15 cellular contexts compared by ENCODE assay signal in genomic region chr10:60414877-60415585, GRCh38. TPM values are rescaled to one million over a fixed set of nuclear protein-coding genes. Genes with fewer than 3 reads are reported as not detected.
DNase-seq lines count a peak whose midpoint lies in the region; ATAC-seq and TF ChIP-seq lines count a peak whose summit lies in the region.
"Had no signal": no experiment of that assay in that cellular context is flagged by ENCODE, and none has a peak within 500 bp of the region (broad histone marks: within the 10 kb centered on the region; RNA-seq: fewer than 3 reads in every experiment).

No MANE protein-coding gene starts in this region.

- RAD21 ChIA-PET in HCT116 (lab: Charles Lee; ENCODE audit: low non-redundant PET in 1 of 2, low total read pairs in 2 of 2, uncharacterized antibody in 2 of 2, unreplicated experiment in 2 of 2), result no interaction called here

- H2AFZ ChIP-seq in HCT116 (ENCODE audit: low read depth, low read length, poor library complexity, severe bottlenecking), result no peak overlapping the region

- H3K4me3 ChIP-seq in HCT116 (replicated peaks in 1 of 2; ENCODE audit: low read depth in 1 of 2, low read length in 2 of 2) (no peak overlapping the region), foreskin fibroblast (ENCODE audit: low read depth in 1 of 2, low read length in 2 of 2) (no peak overlapping the region), heart right ventricle (no peak overlapping the region)
- H3K4me3 ChIP-seq: BLaER1, tibial artery had no signal

- H4K20me1 ChIP-seq in HCT116 (ENCODE audit: insufficient read depth), result no peaks in the 10 kb centered on the region
- H4K20me1 ChIP-seq: BLaER1 had no signal

- H3K4me1 ChIP-seq in HCT116 (ENCODE audit: control insufficient read depth in 1 of 2, insufficient read depth in 2 of 2, low read length in 2 of 2) (peaks cover 3 to 20% of the 10 kb centered on the region in 2 experiments; a peak in 3 of 4 replicates), heart right ventricle (no peaks in the 10 kb centered on the region)
- H3K4me1 ChIP-seq: BLaER1 had no signal

- H3K36me3 ChIP-seq in HCT116 (ENCODE audit: control insufficient read depth in 1 of 2, insufficient read depth in 2 of 2, low read length in 2 of 2) (no peaks in the 10 kb centered on the region), heart right ventricle (no peaks in the 10 kb centered on the region)
- H3K36me3 ChIP-seq: BLaER1, tibial artery had no signal

- H3K4me2 ChIP-seq in HCT116 (ENCODE audit: low read length), result peak overlapping the region; percentile 41
- H3K4me2 ChIP-seq: BLaER1 had no signal

- H3K9me3 ChIP-seq in HCT116 (ENCODE audit: control insufficient read depth in 1 of 2, insufficient read depth in 1 of 2, low read depth in 1 of 2, low read length in 2 of 2), result no peaks in the 10 kb centered on the region
- no peaks in the 10 kb centered on the region for H3K9me3 ChIP-seq in heart right ventricle
- H3K9me3 ChIP-seq: BLaER1, tibial artery had no signal

- TF ChIP-seq CTCF in HCT116 (IDR thresholded peaks at IDR 0.05 in 2 of 3, conservative IDR thresholded peaks at IDR 0.05 in 1 of 3; ENCODE audit: borderline replicate concordance in 1 of 3, insufficient read depth in 1 of 3, low read depth in 2 of 3, low read length in 2 of 3), result no peak
- no peak for TF ChIP-seq CTCF in foreskin fibroblast (IDR thresholded peaks at IDR 0.05; ENCODE audit: low read depth, low read length)
- TF ChIP-seq CTCF in heart right ventricle (IDR thresholded peaks at IDR 0.05), result no peak

- POLR2A ChIA-PET in HCT116 (lab: Charles Lee), result no interaction called here

- intact Hi-C loops in HCT116 (cut with micrococcal nuclease) (no loop called here), heart right ventricle (cut with DNase I) (loop anchor here in 1 of 10 donors (10.0 kb wide), 1 partner anchor 200 kb away; no protein-coding TSS in a partner anchor)

- TF ChIP-seq RAD21 in HCT116 (IDR thresholded peaks at IDR 0.05; ENCODE audit: low read depth), result no peak

- ATAC-seq in HCT116 (peak; percentile 65), HG02981 (IDR thresholded peaks at IDR 0.05; ENCODE audit: unreplicated experiment) (no peak), heart right ventricle (no peak)

- DNase-seq in 8988T (peak; percentile 10), HCT116 (ENCODE audit: low read depth, low spot score) (no peak), SW480 (ENCODE audit: low spot score) (peak; percentile 6), foreskin fibroblast (peak; percentile 85 to 93), NCI-H345 treated with DMSO at 0.1 percent for 48 hours (lab: John Stamatoyannopoulos, UW; ENCODE audit: unreplicated experiment) (no peak), heart right ventricle (no peak)
- no peak for DNase-seq in stimulated activated CD4-positive, alpha-beta T cell treated with anti-CD3 and anti-CD28 coated beads, Interleukin-12 subunit alpha, Interleukin-12 subunit beta, amount 100 ng/mL, for 4 hours
- DNase-seq: activated CD4-positive, CD25-positive, alpha-beta regulatory T cell; activated naive CD4-positive, alpha-beta T cell treated with anti-CD3 and anti-CD28 coated beads for 36 hours; NCI-H774; stimulated activated CD4-positive, alpha-beta T cell treated with anti-CD3 and anti-CD28 coated beads, Interleukin-1b, Interleukin-23, amount 100 ng/mL, for 48 hours; tibial artery had no signal

- H3K27me3 ChIP-seq in HCT116 (ENCODE audit: insufficient read depth, low read length) (no peaks in the 10 kb centered on the region), heart right ventricle (no peaks in the 10 kb centered on the region)
- H3K27me3 ChIP-seq: BLaER1, tibial artery had no signal

- H3K27ac ChIP-seq in HCT116 (ENCODE audit: low read depth, low read length) (no peak overlapping the region), heart right ventricle (no peak overlapping the region)
- H3K27ac ChIP-seq: BLaER1, HL-60, tibial artery had no signal

- no peak overlapping the region for H3K9ac ChIP-seq in HCT116 (ENCODE audit: low read length)
- H3K9ac ChIP-seq: BLaER1 had no signal

- TF ChIP-seq POLR2A in HCT116 (IDR thresholded peaks at IDR 0.05; ENCODE audit: borderline replicate concordance, extremely low read depth, insufficient read depth, insufficient read length), result no peak

- WGBS in heart right ventricle, 2 donors, result 56 to 65% methylated on average over 12 of the region's 12 CpGs

- BruUV-seq in HCT116 (replicated peaks; lab: Mats Ljungman, UMichigan), result no TSS peak

- H3K9me2 ChIP-seq in HCT116 (ENCODE audit: insufficient read depth), result no peaks in the 10 kb centered on the region

- CTCF ChIA-PET in HCT116 (lab: Charles Lee), result no interaction called here

- no peaks in the 10 kb centered on the region for H3K79me2 ChIP-seq in HCT116 (ENCODE audit: insufficient read depth, low read length)

TF ChIP-seq in HCT116, 20 proteins besides CTCF, POLR2A, EP300 and RAD21:
- no peak for TF ChIP-seq EZH2 (IDR thresholded peaks at IDR 0.05)
- no peak for TF ChIP-seq SIN3A (IDR thresholded peaks at IDR 0.05; ENCODE audit: low read depth)
- no peak for TF ChIP-seq ELF1 (IDR thresholded peaks at IDR 0.05; ENCODE audit: borderline replicate concordance, low read depth)
- no peak for TF ChIP-seq ZBTB33 (IDR thresholded peaks at IDR 0.05; ENCODE audit: extremely low read depth, insufficient replicate concordance, low read length)
- no peak for TF ChIP-seq CEBPB (IDR thresholded peaks at IDR 0.05; ENCODE audit: low read depth)
- TF ChIP-seq SRF (IDR thresholded peaks at IDR 0.05; ENCODE audit: low read depth), result no peak
- TF ChIP-seq JUND (IDR thresholded peaks at IDR 0.05), result no peak
- no peak for TF ChIP-seq SP1 (IDR thresholded peaks at IDR 0.05; ENCODE audit: low read depth)
- TF ChIP-seq REST (IDR thresholded peaks at IDR 0.05; ENCODE audit: low read depth), result no peak
- TF ChIP-seq CBX3 (IDR thresholded peaks at IDR 0.05; ENCODE audit: low read depth), result no peak
- no peak for TF ChIP-seq MAX (IDR thresholded peaks at IDR 0.05)
- TF ChIP-seq POLR2AphosphoS5 (IDR thresholded peaks at IDR 0.05; ENCODE audit: low read depth, low read length), result no peak
- no peak for TF ChIP-seq EGR1 (IDR thresholded peaks at IDR 0.05; ENCODE audit: low read depth)
- TF ChIP-seq TCF7L2 (IDR thresholded peaks at IDR 0.05; ENCODE audit: borderline replicate concordance, extremely low read depth, insufficient read depth, insufficient read length), result no peak
- TF ChIP-seq ZNF274 (IDR thresholded peaks at IDR 0.05; ENCODE audit: low read depth, low read length), result no peak
- TF ChIP-seq YY1 (IDR thresholded peaks at IDR 0.05; ENCODE audit: extremely low read depth, insufficient replicate concordance, low read depth, low read length), result no peak
- no peak for TF ChIP-seq EZH2phosphoT487 (IDR thresholded peaks at IDR 0.05; ENCODE audit: borderline replicate concordance)
- no peak for TF ChIP-seq ZFX (IDR thresholded peaks at IDR 0.05)

RNA-seq across cellular contexts. Expression of gene ANK3, which starts 25.4 kb away (rescaled TPM):
- total RNA-seq in HCT116 (2021; ENCODE audit: unreplicated experiment) (15.3 TPM), heart right ventricle (100 to 1,000 TPM; 186 to 287 (median 259) TPM)
- 4.1 and 6.4 TPM in 2 replicates for polyA plus RNA-seq in HCT116 (2012)
- polyA plus RNA-seq in heart right ventricle, result 10 to 100 TPM; 34.4 to 49.1 TPM

Comparison
In these comparisons a context has a peak if more than half of its experiments do, and no peak if none do; other contexts are left out.
1. DNase-seq: peak in 8988T (single experiment), SW480 (single experiment) and foreskin fibroblast (2 of 2); none in HCT116 (single experiment), NCI-H345 treated with DMSO at 0.1 percent for 48 hours (single experiment), stimulated activated CD4-positive, alpha-beta T cell treated with anti-CD3 and anti-CD28 coated beads, Interleukin-12 subunit alpha, Interleukin-12 subunit beta, amount 100 ng/mL, for 4 hours (single experiment) and heart right ventricle (0 of 2).
2. RNA of gene ANK3, which starts 25.4 kb away (total RNA-seq): 186 to 287 TPM in heart right ventricle; 15.3 TPM in HCT116 (single experiment); every median in the first group is over 10 times any median in the second.